ENCODE assay signal across 16 cellular contexts in the genomic region with DNA sequence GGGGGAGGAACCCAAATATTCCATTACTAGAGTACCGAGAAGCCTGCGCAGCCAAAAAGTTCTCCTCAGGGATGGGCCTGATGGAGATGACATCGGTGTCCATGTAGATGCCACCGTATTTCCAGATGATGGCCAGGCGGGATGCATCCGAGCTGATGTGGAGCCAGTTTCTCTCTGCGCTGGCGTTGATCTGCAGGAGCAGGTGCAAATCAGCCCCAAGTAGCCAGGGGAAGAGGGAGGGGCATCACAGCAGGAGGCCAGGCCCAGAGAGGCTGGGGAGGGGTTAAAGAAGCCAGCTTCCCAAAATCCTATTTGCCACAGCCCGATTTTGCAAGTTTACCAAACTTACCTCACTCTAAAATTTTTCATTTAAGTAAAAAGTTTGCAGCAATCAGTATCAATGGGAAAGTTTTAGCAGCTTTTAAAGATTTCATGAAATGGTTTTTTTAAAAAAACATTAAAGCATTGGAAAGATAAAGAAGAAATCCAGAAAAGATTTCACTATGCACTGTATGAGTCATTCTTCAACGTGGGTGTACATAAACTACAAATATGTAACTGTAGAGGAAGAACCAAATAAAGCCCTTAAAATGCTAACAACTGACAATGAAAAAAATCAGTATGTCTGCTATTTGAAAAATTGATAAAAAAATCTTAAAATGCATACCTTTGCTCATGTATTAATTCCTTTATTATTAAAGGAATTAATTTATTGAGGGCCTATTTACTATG. TPM values are rescaled to one million over a fixed set of nuclear protein-coding genes. Genes with fewer than 3 reads are reported as not detected.
DNase-seq lines count a peak whose midpoint lies in the region; ATAC-seq, FAIRE-seq and TF ChIP-seq lines count a peak whose summit lies in the region.
"Had no signal": no experiment of that assay in that cellular context is flagged by ENCODE, and none has a peak within 500 bp of the region (broad histone marks: within the 10 kb centered on the region; RNA-seq: fewer than 3 reads in every experiment).

No MANE protein-coding gene starts in this region.

- peaks cover 0 to 6% of the 10 kb centered on the region in 2 donors for H3K9me3 ChIP-seq in kidney (ENCODE audit: control insufficient read depth in 1 of 2, low read length in 2 of 2)

- ATAC-seq in HG03159 (IDR thresholded peaks at IDR 0.05; ENCODE audit: unreplicated experiment), result no peak
- no peak for ATAC-seq in GM19035 (IDR thresholded peaks at IDR 0.05; ENCODE audit: unreplicated experiment)
- ATAC-seq: activated CD4-positive, alpha-beta T cell treated with anti-CD3 and anti-CD28 coated beads for 36 hours; T-cell had no signal

- DNase-seq in AG08396 (ENCODE audit: low spot score), result peak; percentile 69
- DNase-seq in HTR-8/SVneo (ENCODE audit: insufficient read length, low spot score), result peak; percentile 28
- peak; percentile 75 for DNase-seq in dedifferentiated amniotic fluid mesenchymal stem cell (ENCODE audit: extremely low spot score)
- DNase-seq in nephron progenitor cell, result no peak
- no peak for DNase-seq in amygdala (lab: John Stamatoyannopoulos, UW)
- DNase-seq in kidney, result no peak
- DNase-seq: activated CD4-positive, alpha-beta T cell treated with anti-CD3 and anti-CD28 coated beads for 36 hours; caudate nucleus; CD4-positive, CD25-positive, alpha-beta regulatory T cell; NCI-H1436; stimulated activated CD4-positive, alpha-beta T cell treated with anti-CD3 and anti-CD28 coated beads, Interleukin-15, amount 100 ng/mL, for 24 hours; T-cell had no signal

- no peak overlapping the region for H3K9ac ChIP-seq in kidney (ENCODE audit: low read length in 2 of 2)

- H3K9me3 Mint-ChIP-seq in nephron progenitor cell, result peaks cover 18% of the 10 kb centered on the region
- H3K9me3 Mint-ChIP-seq: T-cell had no signal

- H3K27me3 Mint-ChIP-seq in nephron progenitor cell (ENCODE audit: low read depth, poor library complexity), result peaks cover 3% of the 10 kb centered on the region

- H3K4me3 Mint-ChIP-seq in nephron progenitor cell, result no peak overlapping the region
- H3K4me3 Mint-ChIP-seq: activated CD4-positive, alpha-beta T cell treated with anti-CD3 and anti-CD28 coated beads for 36 hours; CD4-positive, CD25-positive, alpha-beta regulatory T cell; T-cell had no signal

- H3K4me1 ChIP-seq in kidney (ENCODE audit: control insufficient read depth in 1 of 2, insufficient read depth in 1 of 2, low read depth in 1 of 2, low read length in 2 of 2), result peaks cover 0 to 6% of the 10 kb centered on the region in 2 donors
- H3K4me1 ChIP-seq: foreskin keratinocyte had no signal

- intact Hi-C loops in kidney (cut with DNase I), result no loop called here

- no peak overlapping the region for H3K27ac ChIP-seq in kidney (ENCODE audit: low read depth in 2 of 2, low read length in 2 of 2)
- H3K27ac ChIP-seq: foreskin keratinocyte had no signal

- H3K27ac Mint-ChIP-seq in nephron progenitor cell, result peak overlapping the region; percentile 67
- H3K27ac Mint-ChIP-seq: activated CD4-positive, alpha-beta T cell treated with anti-CD3 and anti-CD28 coated beads for 36 hours; T-cell had no signal

- no peak for FAIRE-seq in HTR-8/SVneo (lab: Jason Lieb, UNC)
- no peak for FAIRE-seq in kidney (lab: Jason Lieb, UNC)

- no peaks in the 10 kb centered on the region for H3K36me3 Mint-ChIP-seq in nephron progenitor cell (ENCODE audit: low read depth)
- H3K36me3 Mint-ChIP-seq: CD4-positive, CD25-positive, alpha-beta regulatory T cell; T-cell had no signal

- no peak overlapping the region for H3K4me3 ChIP-seq in kidney (ENCODE audit: low read length in 2 of 2)

- TF ChIP-seq CTCF in nephron progenitor cell (IDR thresholded peaks at IDR 0.05) (no peak), kidney (IDR thresholded peaks at IDR 0.05; ENCODE audit: borderline replicate concordance, extremely low read depth, insufficient read depth) (no peak)

- H3K4me1 Mint-ChIP-seq in nephron progenitor cell, result peaks cover 15% of the 10 kb centered on the region
- H3K4me1 Mint-ChIP-seq: activated CD4-positive, alpha-beta T cell treated with anti-CD3 and anti-CD28 coated beads for 36 hours; T-cell had no signal

- H3K36me3 ChIP-seq in kidney (ENCODE audit: control insufficient read depth in 1 of 2, insufficient read depth in 2 of 2, low read length in 2 of 2), result no peaks in the 10 kb centered on the region

RNA-seq across cellular contexts. Expression of a gene that starts 7.3 kb away (rescaled TPM):
- not detected for total RNA-seq in kidney
- not detected for polyA plus RNA-seq in kidney (ENCODE audit: insufficient read depth, low read depth, low replicate concordance)
- total RNA-seq: activated CD4-positive, alpha-beta T cell treated with anti-CD3 and anti-CD28 coated beads for 36 hours; CD4-positive, CD25-positive, alpha-beta regulatory T cell; foreskin keratinocyte; HT-29; T-cell had no signal
- polyA plus RNA-seq: CD4-positive, CD25-positive, alpha-beta regulatory T cell; foreskin keratinocyte had no signal

RNA-seq across cellular contexts. Expression of a gene that starts 9.4 kb away (rescaled TPM):
- 22.3 TPM for total RNA-seq in kidney
- 2.9 TPM for polyA plus RNA-seq in kidney (ENCODE audit: insufficient read depth, low read depth, low replicate concordance)
- total RNA-seq: activated CD4-positive, alpha-beta T cell treated with anti-CD3 and anti-CD28 coated beads for 36 hours; CD4-positive, CD25-positive, alpha-beta regulatory T cell; HT-29; T-cell had no signal
- polyA plus RNA-seq: CD4-positive, CD25-positive, alpha-beta regulatory T cell had no signal

RNA-seq across cellular contexts. Expression of a gene that starts 49.9 kb away (rescaled TPM):
- 18.9 TPM for total RNA-seq in kidney
- polyA plus RNA-seq in kidney (ENCODE audit: insufficient read depth, low read depth, low replicate concordance), result 8.5 TPM

Comparison
In these comparisons a context has a peak if more than half of its experiments do, and no peak if none do; other contexts are left out.
1. DNase-seq: peak in AG08396 (single experiment), HTR-8/SVneo (single experiment) and dedifferentiated amniotic fluid mesenchymal stem cell (single experiment); none in nephron progenitor cell (single experiment), amygdala (0 of 56) and kidney (single experiment).